8 cellular contexts compared by ENCODE assay signal in the genomic region with DNA sequence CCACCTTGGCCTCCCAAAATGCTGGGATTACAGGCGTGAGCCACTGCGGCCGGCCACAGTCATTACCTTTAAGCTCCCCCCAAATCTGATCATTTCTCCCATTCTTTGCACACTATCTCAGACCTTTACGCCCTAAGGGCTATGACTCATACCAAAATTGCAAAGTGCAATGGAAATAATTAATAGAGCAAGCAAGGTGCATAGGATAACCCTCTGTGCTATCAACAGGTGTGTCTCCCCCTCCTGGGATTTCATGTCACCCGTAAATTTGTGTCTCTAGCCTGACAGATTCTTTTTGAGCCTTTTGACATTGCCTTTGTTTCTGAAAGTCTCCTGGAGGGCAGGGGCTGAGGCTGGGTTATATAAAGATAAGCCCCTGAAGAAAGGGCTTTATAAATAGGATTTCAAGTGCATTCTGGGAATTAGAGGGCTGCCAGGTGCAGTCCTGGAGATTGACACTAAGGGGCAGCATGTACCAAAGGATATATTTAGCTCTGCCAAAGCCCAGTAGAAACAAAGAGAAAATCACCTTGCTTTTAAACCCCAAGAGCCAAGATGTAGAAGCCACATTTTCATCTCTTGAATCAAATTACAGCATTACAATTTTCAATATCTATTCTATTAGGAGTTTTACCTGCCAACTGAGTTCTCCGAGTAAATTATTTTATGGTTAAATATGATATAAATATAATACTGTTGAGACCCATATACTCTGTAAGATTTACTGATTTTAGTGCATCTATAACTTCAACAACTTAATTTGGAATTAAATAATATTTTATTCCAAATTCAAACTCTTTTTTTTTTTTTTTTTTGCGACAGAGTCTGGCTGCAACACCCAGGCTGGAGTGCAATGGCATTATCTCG. TPM values are rescaled to one million over a fixed set of nuclear protein-coding genes. Genes with fewer than 3 reads are reported as not detected.
A peak's percentile ranks its signal among the peaks of the same experiment; 100 is the strongest.
DNase-seq lines count a peak whose midpoint lies in the region; ATAC-seq and TF ChIP-seq lines count a peak whose summit lies in the region.

No MANE protein-coding gene starts in this region.

- H3K27ac Mint-ChIP-seq in Caco-2 (ENCODE audit: unreplicated experiment) (no peak overlapping the region), WTC11 (no peak overlapping the region)

- H3K9me3 ChIP-seq in Caco-2: no peaks in the 10 kb centered on the region

- BruUV-seq in Caco-2 (replicated peaks; lab: Mats Ljungman, UMichigan): no TSS peak

- no peaks in the 10 kb centered on the region for H3K9me3 Mint-ChIP-seq in Caco-2 (ENCODE audit: unreplicated experiment)
- peaks cover 2% of the 10 kb centered on the region; the same call in 1 of the 2 replicates for H3K9me3 Mint-ChIP-seq in WTC11

- H3K4me3 ChIP-seq in Caco-2 (ENCODE audit: low read depth, low read length) (no peak overlapping the region), cardiac fibroblast (replicated peaks in 1 of 2; ENCODE audit: low read depth in 2 of 2, low read length in 2 of 2) (no peak overlapping the region)

- H3K36me3 Mint-ChIP-seq in Caco-2 (ENCODE audit: insufficient read depth, unreplicated experiment) (peaks cover 6% of the 10 kb centered on the region), WTC11 (no peaks in the 10 kb centered on the region)

- POLR2A ChIA-PET in Caco-2 (lab: Charles Lee): no interaction called here
- POLR2A ChIA-PET in WTC11 (lab: Charles Lee): interaction anchor here (0.7 kb wide), 1 partner anchor 120 kb away, joined by 5 read pairs; no protein-coding TSS in a partner anchor

- H3K36me3 ChIP-seq in Caco-2 (ENCODE audit: control insufficient read depth, insufficient read depth, low read length): no peaks in the 10 kb centered on the region

- H3K27me3 Mint-ChIP-seq in Caco-2 (ENCODE audit: insufficient read depth, unreplicated experiment): no peaks in the 10 kb centered on the region
- H3K27me3 Mint-ChIP-seq in WTC11 (ENCODE audit: low read depth): no peaks in the 10 kb centered on the region

- H3K4me3 Mint-ChIP-seq in Caco-2 (ENCODE audit: unreplicated experiment) (no peak overlapping the region), WTC11 (no peak overlapping the region)

- H3K4me1 Mint-ChIP-seq in Caco-2 (ENCODE audit: low read depth, unreplicated experiment) (peaks cover 20% of the 10 kb centered on the region), WTC11 (peaks cover 18% of the 10 kb centered on the region)

- ATAC-seq in HG02588 (IDR thresholded peaks at IDR 0.05; ENCODE audit: unreplicated experiment): peak; percentile 51
- ATAC-seq in WTC11: peak; percentile 87
- no peak for ATAC-seq in HG03520 (IDR thresholded peaks at IDR 0.05; ENCODE audit: unreplicated experiment)

- no peaks in the 10 kb centered on the region for H3K27me3 ChIP-seq in Caco-2 (replicated peaks; ENCODE audit: control insufficient read depth, insufficient read depth, low read length)

- DNase-seq in Caco-2 (peak; percentile 66 to 84), NCI-H2227 treated with DMSO at 0.1 percent for 48 hours (lab: John Stamatoyannopoulos, UW) (peak; percentile 41), WTC11 (ENCODE audit: low spot score) (peak; percentile 72), cardiac fibroblast (ENCODE audit: low read depth in 2 of 2) (peak; percentile 81 to 87), left kidney (ENCODE audit: low read depth, low spot score) (peak; percentile 82)
- peak; percentile 68 for DNase-seq in stimulated activated CD4-positive, alpha-beta T cell treated with anti-CD3 and anti-CD28 coated beads, Interleukin-4, amount 100 ng/mL, for 24 hours

- H3K4me1 ChIP-seq in Caco-2: peaks cover 31% of the 10 kb centered on the region

- intact Hi-C loops in Caco-2 (cut with micrococcal nuclease; ENCODE audit: unreplicated experiment): loop anchor here (1.0 to 5.0 kb wide), 7 partner anchors 148 to 624 kb away; a partner anchor contains a TSS

- TF ChIP-seq CTCF in Caco-2 (IDR thresholded peaks at IDR 0.05; ENCODE audit: insufficient read depth in 1 of 2, low read depth in 1 of 2, low read length in 1 of 2, severe bottlenecking in 1 of 2, unreplicated experiment in 1 of 2) (peak; percentile 74 to 82), WTC11 (IDR thresholded peaks at IDR 0.05) (peak; percentile 76), cardiac fibroblast (IDR thresholded peaks at IDR 0.05; ENCODE audit: low read depth, low read length) (peak; percentile 82)

- CTCF ChIA-PET in Caco-2 (lab: Charles Lee) (interaction anchor here (0.5 to 4.4 kb wide), 4 partner anchors 83 to 261 kb away, joined by 3 to 43 read pairs (median 4); a partner anchor contains a TSS), WTC11 (lab: Charles Lee) (interaction anchor here (0.6 to 4.0 kb wide), 12 partner anchors 9 to 624 kb away, joined by 3 to 33 read pairs (median 4); a partner anchor contains a TSS)

TF ChIP-seq in WTC11, 78 proteins besides CTCF, POLR2A, EP300 and RAD21:
- no peak for TF ChIP-seq PRRX2 (CRISPR knock-in tag; IDR thresholded peaks at IDR 0.05)

RNA-seq across cellular contexts. Expression of a gene that starts 18.2 kb away (rescaled TPM):
- total RNA-seq in Caco-2 (2022) (0.66 TPM in 1 of 2 replicates, not detected in the other), WTC11 (2021) (not detected in 3 replicates)

RNA-seq across cellular contexts. Expression of a gene that starts 49.2 kb away (rescaled TPM):
- total RNA-seq in Caco-2 (2022) (50.0 and 51.8 TPM in 2 replicates), WTC11 (2021) (37.3 to 38.9 TPM (median 37.5 TPM) in 3 replicates)
